ENCODE assay signal across 10 cellular contexts in genomic region chr2:70766357-70767093, GRCh38. TPM values are rescaled to one million over a fixed set of nuclear protein-coding genes. Genes with fewer than 3 reads are reported as not detected.
DNase-seq lines count a peak whose midpoint lies in the region; ATAC-seq, FAIRE-seq and TF ChIP-seq lines count a peak whose summit lies in the region.
"Had no signal": no experiment of that assay in that cellular context is flagged by ENCODE, and none has a peak within 500 bp of the region (broad histone marks: within the 10 kb centered on the region; RNA-seq: fewer than 3 reads in every experiment).

No MANE protein-coding gene starts in this region.

- H2BK20ac ChIP-seq in H1 (ENCODE audit: low read length) = peak overlapping the region; percentile 96; the same call in 1 of the 2 replicates

- H2AK5ac ChIP-seq in H1 (ENCODE audit: low read depth, low read length) = peak overlapping the region; percentile 84; the same call in 1 of the 2 replicates

- no peaks in the 10 kb centered on the region for H3K27me3 ChIP-seq in H1 (replicated peaks in 1 of 4; ENCODE audit: control insufficient read depth in 3 of 4, extremely low read depth in 1 of 4, insufficient read depth in 3 of 4, low read length in 3 of 4)
- H3K27me3 ChIP-seq in psoas muscle (ENCODE audit: insufficient read depth in 3 of 3, low read length in 2 of 3) = peaks cover 3 to 61% (median 17%) of the 10 kb centered on the region in 3 donors

- peaks cover 4 to 5% of the 10 kb centered on the region in 2 experiments for H4K20me1 ChIP-seq in H1 (replicated peaks in 1 of 2; ENCODE audit: control insufficient read depth in 1 of 2, insufficient read depth in 2 of 2, low read length in 2 of 2)

- ATAC-seq in psoas muscle = no peak

- H3K56ac ChIP-seq in H1 (replicated peaks; ENCODE audit: insufficient read length, low read depth, low read length) = peak overlapping the region; percentile 80

- H3K27ac ChIP-seq in H1 (ENCODE audit: low read depth, low read length) (peak overlapping the region; percentile 92; the same call in 1 of the 2 replicates), psoas muscle (no peak overlapping the region)
- H3K27ac ChIP-seq: PC-9 had no signal

- 0 out of 2 replicates have a peak, but pooled peaks cover 3% of the 10 kb centered on the region for H3K79me1 ChIP-seq in H1 (ENCODE audit: low read depth, low read length)

- no peak overlapping the region for H2AFZ ChIP-seq in H1 (ENCODE audit: low read length)
- H2AFZ ChIP-seq: PC-9 had no signal

- 7% methylated on average over 6 of the region's 7 CpGs; no CpG with 5 or more reads in 1 of the 2 experiments for WGBS in H1 (ENCODE audit: extremely low coverage in 1 of 2, insufficient coverage in 1 of 2, insufficient read length in 1 of 2, insufficient replicate concordance in 2 of 2, low coverage in 1 of 2, low lambda C conversion rate in 2 of 2, missing lambda C conversion rate in 1 of 2), 2 experiments
- 19 to 25% (median 23%) methylated on average over 7 of the region's 7 CpGs for WGBS in psoas muscle, 3 donors

- CTCF ChIA-PET in H1 (lab: Charles Lee; ENCODE audit: partially characterized antibody) = interaction anchor here (0.6 to 1.2 kb wide), 7 partner anchors 18 to 605 kb away, joined by 3 to 5 read pairs (median 3); no protein-coding TSS in a partner anchor

- no peaks in the 10 kb centered on the region for H3K36me3 ChIP-seq in H1 (ENCODE audit: control insufficient read depth in 2 of 4, insufficient read depth in 4 of 4, low read length in 3 of 4)
- no peaks in the 10 kb centered on the region for H3K36me3 ChIP-seq in psoas muscle (ENCODE audit: insufficient read depth in 1 of 2, low read depth in 1 of 2)

- H2BK12ac ChIP-seq in H1 (ENCODE audit: low read depth, low read length) = peak overlapping the region; percentile 72; the same call in 1 of the 2 replicates

- H4K5ac ChIP-seq in H1 (ENCODE audit: insufficient read length, low read depth, low read length) = peak overlapping the region; percentile 92

- no peak for TF ChIP-seq RAD21 in H1 (IDR thresholded peaks at IDR 0.05 in 1 of 2, conservative IDR thresholded peaks at IDR 0.05 in 1 of 2; ENCODE audit: low read depth in 2 of 2, low read length in 2 of 2)

- H2BK15ac ChIP-seq in H1 (ENCODE audit: low read length) = no peak overlapping the region

- peak overlapping the region; percentile 94 for H3K14ac ChIP-seq in H1 (ENCODE audit: insufficient read length)

- H3K4ac ChIP-seq in H1 (replicated peaks; ENCODE audit: insufficient read length, low read depth, low read length) = peak overlapping the region; percentile 99

- H2BK120ac ChIP-seq in H1 (replicated peaks; ENCODE audit: low read depth, low read length) = peak overlapping the region; percentile 98

- intact Hi-C loops in psoas muscle (cut with DNase I) (no loop called here), head of caudate nucleus (cut with DNase I) (no loop called here)

- peaks cover 23 to 54% of the 10 kb centered on the region in 2 experiments for H3K79me2 ChIP-seq in H1 (ENCODE audit: control insufficient read depth in 1 of 2, insufficient read depth in 2 of 2, low read length in 2 of 2)

- DNase-seq in NCI-H82 (lab: John Stamatoyannopoulos, UW) (peak; percentile 28), NCI-H82 treated with DMSO at 0.1 percent for 48 hours (lab: John Stamatoyannopoulos, UW; ENCODE audit: unreplicated experiment) (no peak), NCI-H524 treated with DMSO at 0.1 percent for 48 hours (lab: John Stamatoyannopoulos, UW) (peak; percentile 2), H1 (ENCODE audit: low read depth in 1 of 2, low spot score in 2 of 2) (no peak), psoas muscle (no peak), head of caudate nucleus (no peak), midbrain (lab: John Stamatoyannopoulos, UW) (no peak)
- DNase-seq in stimulated activated CD4-positive, alpha-beta T cell treated with anti-CD3 and anti-CD28 coated beads, Interleukin-12 subunit alpha, Interleukin-12 subunit beta, amount 100 ng/mL, for 4 hours = no peak
- DNase-seq: PC-9 had no signal

- H4K8ac ChIP-seq in H1 (ENCODE audit: extremely low read depth, insufficient read depth, low read length) = no peak overlapping the region

- peak overlapping the region; percentile 95; the same call in 1 of the 2 replicates for H2BK5ac ChIP-seq in H1 (ENCODE audit: low read depth, low read length)

- H3K18ac ChIP-seq in H1 (ENCODE audit: extremely low read depth, low read length) = peak overlapping the region; percentile 97

- peak overlapping the region; percentile 94 to 96 for H3K4me2 ChIP-seq in H1 (ENCODE audit: insufficient read depth in 1 of 2, low read depth in 2 of 2, low read length in 2 of 2)
- H3K4me2 ChIP-seq: PC-9 had no signal

- no peaks in the 10 kb centered on the region for H3K9me3 ChIP-seq in H1 (ENCODE audit: insufficient read depth in 2 of 2, low read depth in 1 of 2, low read length in 1 of 2)
- no peaks in the 10 kb centered on the region for H3K9me3 ChIP-seq in psoas muscle

- TF ChIP-seq POLR2A in H1 (IDR thresholded peaks at IDR 0.05; ENCODE audit: control extremely low read depth in 1 of 2, low read depth in 2 of 2, low read length in 2 of 2) = no peak

- peaks cover 8 to 25% (median 16%) of the 10 kb centered on the region in 4 experiments; a peak in 6 of 7 replicates for H3K4me1 ChIP-seq in H1 (replicated peaks in 1 of 4; ENCODE audit: control insufficient read depth in 3 of 4, insufficient read depth in 4 of 4, low read length in 3 of 4)
- no peaks in the 10 kb centered on the region for H3K4me1 ChIP-seq in psoas muscle

- FAIRE-seq in H1 (lab: Jason Lieb, UNC) = peak; percentile 85
- FAIRE-seq: GM19239 had no signal

- H4K91ac ChIP-seq in H1 (replicated peaks; ENCODE audit: insufficient read length, low read length) = peak overlapping the region; percentile 98

- no peak for TF ChIP-seq EP300 in H1 (IDR thresholded peaks at IDR 0.05; ENCODE audit: borderline replicate concordance in 1 of 2, low read depth in 2 of 2, low read length in 2 of 2)

- H3K9ac ChIP-seq in H1 (replicated peaks in 1 of 4; ENCODE audit: extremely low read depth in 1 of 4, low read depth in 3 of 4, low read length in 3 of 4) = peak overlapping the region; percentile 56 to 82 (median 74); a peak in 6 of 7 replicates

- TF ChIP-seq CTCF in H1 (IDR thresholded peaks at IDR 0.05; ENCODE audit: control extremely low read depth in 1 of 3, insufficient read depth in 1 of 3, low read depth in 1 of 3, low read length in 3 of 3) (no peak), psoas muscle (IDR thresholded peaks at IDR 0.05) (no peak)

- no peak overlapping the region for H3K23ac ChIP-seq in H1 (ENCODE audit: insufficient read length)

- peak overlapping the region; percentile 67 to 86 (median 84) for H3K4me3 ChIP-seq in H1 (ENCODE audit: extremely low read depth in 1 of 4, insufficient read depth in 2 of 4, low read depth in 3 of 4, low read length in 4 of 4)
- peak overlapping the region; percentile 61 for H3K4me3 ChIP-seq in psoas muscle
- H3K4me3 ChIP-seq: PC-9 had no signal

- peaks cover 3% of the 10 kb centered on the region for H3K23me2 ChIP-seq in H1 (ENCODE audit: low read depth, low read length)

- POLR2A ChIA-PET in H1 (lab: Charles Lee; ENCODE audit: partially characterized antibody) = interaction anchor here (0.7 to 2.1 kb wide), 4 partner anchors 12 to 77 kb away, joined by 3 to 7 read pairs (median 4); no protein-coding TSS in a partner anchor

TF ChIP-seq in H1, 55 proteins besides CTCF, POLR2A, EP300 and RAD21:
- TF ChIP-seq SIN3A (conservative IDR thresholded peaks at IDR 0.05 in 1 of 2, IDR thresholded peaks at IDR 0.05 in 1 of 2; ENCODE audit: low read depth in 1 of 2, low read length in 2 of 2) = 0 out of 4 replicates have a peak, but pooled peaks of 1 of the 2 experiments have one; percentile 37
- TF ChIP-seq HDAC6 (IDR thresholded peaks at IDR 0.05; ENCODE audit: low read depth, low read length) = no peak

RNA-seq across cellular contexts. Expression of gene ADD2, which starts 1.5 kb away (rescaled TPM):
- 166 and 170 TPM in 2 replicates for total RNA-seq in H1 (2021; fragmentation: NEBNext Ultra II Directional; extraction: Animal tissue kit (Norgen Biotek cat#: 25700))
- polyA plus RNA-seq in H1 (2011; rRNA removed) = 58.5 and 96.4 TPM in 2 replicates
- polyA plus RNA-seq in H1 (2011; cell fraction: cytosol; rRNA removed) = 66.2 TPM
- polyA plus RNA-seq in H1 (2011; cell fraction: nucleus; rRNA removed) = 190 TPM
- polyA plus RNA-seq in H1 (2012, experiment 1 of 2) = 55.1 to 70.6 TPM (median 63.9 TPM) in 4 replicates
- 30.9 TPM for polyA plus RNA-seq in H1 (2012, experiment 2 of 2)
- polyA plus RNA-seq in H1 (2013, experiment 1 of 2) = 111 TPM
- polyA plus RNA-seq in H1 (2013, experiment 2 of 2) = 117 TPM
- 167 and 226 TPM in 2 replicates for polyA minus RNA-seq in H1 (2011; rRNA and poly(A)+ RNA removed)
- 108 TPM for polyA minus RNA-seq in H1 (2011; cell fraction: cytosol; rRNA and poly(A)+ RNA removed)
- 75.9 TPM for polyA minus RNA-seq in H1 (2011; cell fraction: nucleus; rRNA and poly(A)+ RNA removed)
- total RNA-seq in psoas muscle = 1 to 10 TPM in 2 of 4 donors, under 1 TPM in 2; 0.85 to 2.6 (median 1.4) TPM
- polyA plus RNA-seq in psoas muscle = under 1 TPM; 0.09 to 0.79 (median 0.22) TPM

RNA-seq across cellular contexts. Expression of gene FIGLA, which starts 23.9 kb away (rescaled TPM):
- not detected in 2 replicates for total RNA-seq in H1 (2021; fragmentation: NEBNext Ultra II Directional; extraction: Animal tissue kit (Norgen Biotek cat#: 25700))
- polyA plus RNA-seq in H1 (2011; rRNA removed) (not detected in 2 replicates), psoas muscle (under 1 TPM in 2 of 3 donors, not detected in 1; 0.12 to 0.21 TPM)
- not detected for polyA plus RNA-seq in H1 (2011; cell fraction: cytosol; rRNA removed)
- not detected for polyA plus RNA-seq in H1 (2011; cell fraction: nucleus; rRNA removed)
- not detected in 4 replicates for polyA plus RNA-seq in H1 (2012, experiment 1 of 2)
- not detected for polyA plus RNA-seq in H1 (2012, experiment 2 of 2)
- polyA plus RNA-seq in H1 (2013, experiment 1 of 2) = not detected
- polyA plus RNA-seq in H1 (2013, experiment 2 of 2) = not detected
- not detected in 2 replicates for polyA minus RNA-seq in H1 (2011; rRNA and poly(A)+ RNA removed)
- not detected for polyA minus RNA-seq in H1 (2011; cell fraction: cytosol; rRNA and poly(A)+ RNA removed)
- not detected for polyA minus RNA-seq in H1 (2011; cell fraction: nucleus; rRNA and poly(A)+ RNA removed)
- total RNA-seq in psoas muscle = not detected
- total RNA-seq: PC-9 had no signal

RNA-seq across cellular contexts. Expression of gene CLEC4F, which starts 53.9 kb away (rescaled TPM):
- not detected in 2 replicates for total RNA-seq in H1 (2021; fragmentation: NEBNext Ultra II Directional; extraction: Animal tissue kit (Norgen Biotek cat#: 25700))
- polyA plus RNA-seq in H1 (2011; rRNA removed) (not detected in 2 replicates), psoas muscle (under 1 TPM; 0.04 to 0.42 (median 0.21) TPM)
- 0.04 TPM for polyA plus RNA-seq in H1 (2011; cell fraction: cytosol; rRNA removed)
- polyA plus RNA-seq in H1 (2011; cell fraction: nucleus; rRNA removed) = not detected
- not detected in 4 replicates for polyA plus RNA-seq in H1 (2012, experiment 1 of 2)
- not detected for polyA plus RNA-seq in H1 (2012, experiment 2 of 2)
- not detected for polyA plus RNA-seq in H1 (2013, experiment 1 of 2)
- polyA plus RNA-seq in H1 (2013, experiment 2 of 2) = not detected
- not detected in 2 replicates for polyA minus RNA-seq in H1 (2011; rRNA and poly(A)+ RNA removed)
- not detected for polyA minus RNA-seq in H1 (2011; cell fraction: cytosol; rRNA and poly(A)+ RNA removed)
- polyA minus RNA-seq in H1 (2011; cell fraction: nucleus; rRNA and poly(A)+ RNA removed) = not detected
- total RNA-seq in psoas muscle = under 1 TPM in 3 of 4 donors, not detected in 1; 0.36 to 0.64 (median 0.44) TPM
- total RNA-seq: PC-9 had no signal

Comparison
In these comparisons a context has a peak if more than half of its experiments do, and no peak if none do; other contexts are left out.
1. DNase-seq: peak in NCI-H82 (single experiment) and NCI-H524 treated with DMSO at 0.1 percent for 48 hours (single experiment); none in NCI-H82 treated with DMSO at 0.1 percent for 48 hours (single experiment), H1 (0 of 2), psoas muscle (0 of 2), head of caudate nucleus (0 of 42), stimulated activated CD4-positive, alpha-beta T cell treated with anti-CD3 and anti-CD28 coated beads, Interleukin-12 subunit alpha, Interleukin-12 subunit beta, amount 100 ng/mL, for 4 hours (single experiment) and midbrain (single experiment).
2. RNA of gene ADD2, which starts 1.5 kb away (total RNA-seq): 166 to 170 TPM in H1; 0.85 to 2.6 TPM in psoas muscle; every median in the first group is over 10 times any median in the second.